ENCODE assay signal across 32 cellular contexts in genomic region chr16:67707210-67707609, GRCh38.
"Had no signal": no experiment of that assay in that cellular context is flagged by ENCODE, and none has a peak within 500 bp of the region (broad histone marks: within the 10 kb centered on the region; RNA-seq: fewer than 3 reads in every experiment).

No MANE protein-coding gene starts in this region.

- ATAC-seq: activated naive CD4-positive, alpha-beta T cell treated with anti-CD3 and anti-CD28 coated beads, Interleukin-2, amount 50 U/mL, for 72 hours; activated naive CD8-positive, alpha-beta T cell treated with anti-CD3 and anti-CD28 coated beads, Interleukin-2, amount 50 U/mL, for 24 hours; activated T-cell treated with anti-CD3 and anti-CD28 coated beads, Interleukin-2, amount 50 U/mL, for 4 hours; activated T-cell treated with anti-CD3 and anti-CD28 coated beads, Interleukin-2, amount 50 U/mL, for 72 hours; activated T-helper 17 cell treated with anti-CD3 and anti-CD28 coated beads, Interleukin-2, amount 50 U/mL, for 72 hours; body of pancreas had no signal

- H3K36me3 ChIP-seq: adrenal gland, ascending aorta, brain microvascular endothelial cell, breast epithelium, cardiac muscle cell had no signal

- H3K27ac ChIP-seq: adrenal gland, ascending aorta, body of pancreas, brain microvascular endothelial cell, breast epithelium, cardiac muscle cell had no signal

- DNase-seq: activated effector memory CD4-positive, alpha-beta T cell treated with anti-CD3 and anti-CD28 coated beads, Interleukin-2, amount 50 U/mL, for 16 hours; activated effector memory CD4-positive, alpha-beta T cell treated with Interleukin-2 at 50 U/mL for 16 hours; activated gamma-delta T cell; activated gamma-delta T cell treated with Interleukin-2 at 50 U/mL for 16 hours; activated naive CD4-positive, alpha-beta T cell; activated naive CD4-positive, alpha-beta T cell treated with anti-CD3 and anti-CD28 coated beads for 36 hours; activated naive CD4-positive, alpha-beta T cell treated with anti-CD3 and anti-CD28 coated beads, Interleukin-2, amount 10 ng/mL, durations not matched to agents 7 days and 5 days; activated naive CD4-positive, alpha-beta T cell treated with anti-CD3 and anti-CD28 coated beads, Interleukin-2, amount 50 U/mL, for 16 hours; activated naive CD4-positive, alpha-beta T cell treated with Interleukin-2 at 50 U/mL for 16 hours; activated naive CD8-positive, alpha-beta T cell treated with anti-CD3 and anti-CD28 coated beads for 36 hours; activated naive CD8-positive, alpha-beta T cell treated with anti-CD3 and anti-CD28 coated beads, Interleukin-2, amount 10 ng/mL, durations not matched to agents 7 days and 5 days; activated naive CD8-positive, alpha-beta T cell treated with anti-CD3 and anti-CD28 coated beads, Interleukin-2, amount 50 U/mL, for 24 hours; activated T-cell treated with anti-CD3 and anti-CD28 coated beads, Interleukin-2, amount 50 U/mL, for 24 hours; activated T-cell treated with anti-CD3 and anti-CD28 coated beads, Interleukin-2, amount 50 U/mL, for 4 hours; activated T-cell treated with anti-CD3 and anti-CD28 coated beads, Interleukin-2, amount 50 U/mL, for 48 hours; activated T-cell treated with anti-CD3 and anti-CD28 coated beads, Interleukin-2, amount 50 U/mL, for 72 hours; adrenal gland; amniotic stem cell; amygdala; anterior cingulate cortex; aorta; body of pancreas; brain microvascular endothelial cell; central memory CD4-positive, alpha-beta T cell; cerebellar nuclear complex had no signal

- H3K4me1 ChIP-seq: ascending aorta, breast epithelium had no signal

- FAIRE-seq: astrocyte, bronchial epithelial cell had no signal

- H3K4me3 ChIP-seq: adrenal gland, ascending aorta, body of pancreas, breast epithelium, cardiac muscle cell had no signal

- H3K27me3 ChIP-seq: adrenal gland, ascending aorta, body of pancreas, brain microvascular endothelial cell, breast epithelium had no signal

- H3K9me3 ChIP-seq: adrenal gland, ascending aorta, body of pancreas, breast epithelium had no signal
